15 cellular contexts compared by ENCODE assay signal in genomic region chr10:11886138-11886474, GRCh38.
A peak's percentile ranks its signal among the peaks of the same experiment; 100 is the strongest.
DNase-seq lines count a peak whose midpoint lies in the region; ATAC-seq and TF ChIP-seq lines count a peak whose summit lies in the region.
"Had no signal": no experiment of that assay in that cellular context is flagged by ENCODE, and none has a peak within 500 bp of the region (broad histone marks: within the 10 kb centered on the region; RNA-seq: fewer than 3 reads in every experiment).

No MANE protein-coding gene starts in this region.

- no peak for DNase-seq in RWPE1 (ENCODE audit: low spot score)
- DNase-seq in left cardiac atrium: no peak
- no peak for DNase-seq in nephron progenitor cell
- no peak for DNase-seq in H9
- DNase-seq in amniotic stem cell (lab: John Stamatoyannopoulos, UW): no peak
- no peak for DNase-seq in AG08396 (ENCODE audit: low spot score)
- DNase-seq: IMR-90, Kasumi-1, NCI-H1105, NCI-H1694, NCI-H524 treated with DMSO at 0.1 percent for 48 hours, SJCRH30 had no signal

- H4K20me1 ChIP-seq in H9 (ENCODE audit: control insufficient read depth, insufficient read depth, insufficient read length): no peaks in the 10 kb centered on the region

- no peak overlapping the region for H4K8ac ChIP-seq in H9 (replicated peaks; ENCODE audit: insufficient read length, low read depth, low read length)

- H3K18ac ChIP-seq in H9 (ENCODE audit: insufficient read length, low read depth, low read length): no peak overlapping the region

- CTCF ChIA-PET in RWPE1 (lab: Yijun Ruan, JAX): interaction anchor here (0.7 to 2.4 kb wide), 2 partner anchors 12 to 18 kb away, joined by 3 to 9 read pairs; no protein-coding TSS in a partner anchor

- no peak overlapping the region for H2AK5ac ChIP-seq in H9 (ENCODE audit: insufficient read length, low read length)

- POLR2A ChIA-PET in RWPE1 (lab: Yijun Ruan, JAX; ENCODE audit: low non-redundant PET): no interaction called here

- H3K4me1 ChIP-seq in H9 (ENCODE audit: insufficient read depth, low read length): no peaks in the 10 kb centered on the region
- H3K4me1 ChIP-seq: HAP-1 had no signal

- no peaks in the 10 kb centered on the region for H3K27me3 ChIP-seq in H9 (ENCODE audit: insufficient read depth, low read length)
- H3K27me3 ChIP-seq: SJCRH30 had no signal

- H3K14ac ChIP-seq in H9 (ENCODE audit: insufficient read depth, low read length): no peak overlapping the region

- no peaks in the 10 kb centered on the region for H3K9me3 ChIP-seq in H9 (ENCODE audit: control insufficient read depth, low read depth, low read length)
- H3K9me3 ChIP-seq: HAP-1, SJCRH30 had no signal

- H3K27me3 Mint-ChIP-seq in nephron progenitor cell (ENCODE audit: low read depth, poor library complexity) (no peaks in the 10 kb centered on the region), H9 (ENCODE audit: low read depth) (no peaks in the 10 kb centered on the region)

- H3K4me2 ChIP-seq in H9 (ENCODE audit: insufficient read depth, insufficient read length, low read length): no peak overlapping the region

- no peaks in the 10 kb centered on the region for H3K9me3 Mint-ChIP-seq in nephron progenitor cell
- no peaks in the 10 kb centered on the region; a peak in 1 of 5 replicates for H3K9me3 Mint-ChIP-seq in H9

- H2BK120ac ChIP-seq in H9 (ENCODE audit: low read depth, low read length, poor library complexity, severe bottlenecking): no peak overlapping the region

- no peak for TF ChIP-seq CTCF in RWPE1 (conservative IDR thresholded peaks at IDR 0.05; ENCODE audit: low read depth)
- no peak for TF ChIP-seq CTCF in nephron progenitor cell (IDR thresholded peaks at IDR 0.05)
- no peak for TF ChIP-seq CTCF in H9 (conservative IDR thresholded peaks at IDR 0.05)

- H2AFZ ChIP-seq in H9 (ENCODE audit: low read length): no peak overlapping the region

- H3K4me1 Mint-ChIP-seq in nephron progenitor cell (peaks cover 13% of the 10 kb centered on the region), H9 (peaks cover 2 to 4% of the 10 kb centered on the region in 2 experiments; a peak in 3 of 4 replicates)

- peak overlapping the region; percentile 22 for H3K27ac Mint-ChIP-seq in nephron progenitor cell
- no peak overlapping the region for H3K27ac Mint-ChIP-seq in H9

- no peaks in the 10 kb centered on the region for H3K79me2 ChIP-seq in H9 (ENCODE audit: insufficient read depth, low read length)

- intact Hi-C loops in left cardiac atrium (cut with DNase I): no loop called here

- no peak overlapping the region for H3K9ac ChIP-seq in H9 (ENCODE audit: extremely low read depth, insufficient read length, low read length)

- H3K4me3 Mint-ChIP-seq in nephron progenitor cell: no peak overlapping the region
- H3K4me3 Mint-ChIP-seq in H9: no peak overlapping the region

- no peak overlapping the region for H4K5ac ChIP-seq in H9 (ENCODE audit: insufficient read length, low read depth, low read length)

- no peak overlapping the region for H3K56ac ChIP-seq in H9 (ENCODE audit: insufficient read length, low read depth, low read length)

- no peaks in the 10 kb centered on the region for H3K36me3 Mint-ChIP-seq in nephron progenitor cell (ENCODE audit: low read depth)
- H3K36me3 Mint-ChIP-seq in H9 (ENCODE audit: insufficient read depth in 1 of 3, low read depth in 3 of 3): no peaks in the 10 kb centered on the region

- H3K27ac ChIP-seq in RWPE1: peak overlapping the region; percentile 95
- H3K27ac ChIP-seq in H9 (ENCODE audit: insufficient read length, low read depth, low read length): no peak overlapping the region

- no peaks in the 10 kb centered on the region for H3K79me1 ChIP-seq in H9 (ENCODE audit: insufficient read depth, low read depth, low read length, poor library complexity, severe bottlenecking)

- H4K91ac ChIP-seq in H9 (ENCODE audit: insufficient read length, low read depth, low read length): no peak overlapping the region

- H3K4ac ChIP-seq in H9 (ENCODE audit: low read depth, low read length): no peak overlapping the region

- ATAC-seq in GM21390 (IDR thresholded peaks at IDR 0.05; ENCODE audit: unreplicated experiment) (peak; percentile 4), left cardiac atrium (peak; percentile 60 to 91), GM18870 (IDR thresholded peaks at IDR 0.05; ENCODE audit: unreplicated experiment) (no peak)

- no peak overlapping the region for H2BK20ac ChIP-seq in H9 (ENCODE audit: low read depth, low read length, poor library complexity, severe bottlenecking)

- H2BK15ac ChIP-seq in H9 (ENCODE audit: low read depth, low read length): no peak overlapping the region

- H3T11ph ChIP-seq in H9 (ENCODE audit: low read length): no peak overlapping the region

- no peaks in the 10 kb centered on the region for H3K23me2 ChIP-seq in H9 (ENCODE audit: insufficient read length, low read depth, low read length, poor library complexity, severe bottlenecking)

- no peak overlapping the region for H3K23ac ChIP-seq in H9 (ENCODE audit: insufficient read length, low read depth, low read length)

- no peak overlapping the region for H2BK12ac ChIP-seq in H9 (ENCODE audit: insufficient read length, low read depth, low read length)

- no CpG with 5 or more reads among the region's 6 CpGs for WGBS in H9 (ENCODE audit: extremely low coverage, insufficient read length, low lambda C conversion rate)

- no peak overlapping the region for H2BK5ac ChIP-seq in H9 (ENCODE audit: insufficient read length, low read length)
